1 cellular context compared by ENCODE assay signal in the genomic region with DNA sequence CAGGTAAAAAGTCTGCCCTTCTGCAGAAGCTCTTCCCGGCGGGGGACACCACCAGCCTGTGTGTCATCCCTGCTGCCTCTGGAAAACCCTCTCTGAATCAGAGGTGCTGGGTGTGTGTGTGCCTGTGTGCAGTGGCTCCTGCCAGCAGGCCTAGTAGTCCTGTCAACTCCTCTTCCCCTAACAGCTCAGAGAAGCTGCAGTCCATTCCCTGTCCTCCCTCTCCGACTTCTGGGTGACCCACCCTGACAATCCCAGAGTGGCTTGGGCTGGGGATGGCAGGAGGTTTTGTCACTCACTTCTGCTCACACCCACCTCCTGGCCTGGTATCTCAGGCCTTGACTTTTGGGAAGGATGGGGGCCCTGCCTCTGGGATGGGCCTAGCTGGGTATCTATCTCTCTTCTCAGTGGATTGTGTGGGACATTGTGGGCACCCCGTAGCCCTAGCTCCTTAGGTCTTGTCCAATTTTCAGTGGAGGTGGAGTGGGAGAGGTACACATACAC.
TF ChIP-seq lines count a peak whose summit lies in the region.

No MANE protein-coding gene starts in this region.

TF ChIP-seq in H1, 55 proteins besides CTCF, POLR2A, EP300 and RAD21:
- TF ChIP-seq EZH2 (IDR thresholded peaks at IDR 0.05; ENCODE audit: low read depth, low read length, severe bottlenecking): peak; percentile 80
- TF ChIP-seq SUZ12 (IDR thresholded peaks at IDR 0.05; ENCODE audit: low read length): peak; percentile 79
- TF ChIP-seq RNF2 (IDR thresholded peaks at IDR 0.05; ENCODE audit: borderline replicate concordance, low read depth, low read length, missing control alignments, poor library complexity, severe bottlenecking): peak; percentile 78
- no peak for TF ChIP-seq BACH1 (IDR thresholded peaks at IDR 0.05; ENCODE audit: low read length)
